In genomic region chr5:141695627-141696180, GRCh38 we compare ENCODE assay signal across 1 cellular context.
TF ChIP-seq lines count a peak whose summit lies in the region.

No MANE protein-coding gene starts in this region.

TF ChIP-seq in HepG2, 621 proteins besides CTCF, POLR2A, EP300 and RAD21:
- TF ChIP-seq TBP (CRISPR knock-in tag; IDR thresholded peaks at IDR 0.05) = no peak
- TF ChIP-seq ZNF503 (CRISPR knock-in tag; IDR thresholded peaks at IDR 0.05) = no peak
- TF ChIP-seq DR1 (CRISPR knock-in tag; IDR thresholded peaks at IDR 0.05) = no peak
- TF ChIP-seq RARA (CRISPR knock-in tag; IDR thresholded peaks at IDR 0.05) = no peak
- no peak for TF ChIP-seq TCF12 (IDR thresholded peaks at IDR 0.05)
- no peak for TF ChIP-seq TCF12 (CRISPR knock-in tag; IDR thresholded peaks at IDR 0.05)
- TF ChIP-seq ZNF333 (CRISPR knock-in tag; IDR thresholded peaks at IDR 0.05; ENCODE audit: borderline replicate concordance) = no peak
- no peak for TF ChIP-seq DMAP1 (CRISPR knock-in tag; IDR thresholded peaks at IDR 0.05)
- TF ChIP-seq ARID3A (IDR thresholded peaks at IDR 0.05; ENCODE audit: low read depth, low read length) = no peak
- TF ChIP-seq ZNF629 (CRISPR knock-in tag; conservative IDR thresholded peaks at IDR 0.05) = no peak
- no peak for TF ChIP-seq BCL3 (CRISPR knock-in tag; IDR thresholded peaks at IDR 0.05)
- TF ChIP-seq ZBTB1 (CRISPR knock-in tag; IDR thresholded peaks at IDR 0.05; ENCODE audit: borderline replicate concordance) = no peak
- no peak for TF ChIP-seq MTA1 (CRISPR knock-in tag; IDR thresholded peaks at IDR 0.05; ENCODE audit: borderline replicate concordance)
- no peak for TF ChIP-seq RFX3 (CRISPR knock-in tag; IDR thresholded peaks at IDR 0.05)
- no peak for TF ChIP-seq ZNF101 (CRISPR knock-in tag; IDR thresholded peaks at IDR 0.05; ENCODE audit: borderline replicate concordance, low read depth)
- TF ChIP-seq SRSF4 (IDR thresholded peaks at IDR 0.05; ENCODE audit: low read depth, low read length, poor library complexity, severe bottlenecking) = no peak
- no peak for TF ChIP-seq ZNF775 (CRISPR knock-in tag; IDR thresholded peaks at IDR 0.05; ENCODE audit: borderline replicate concordance)
- TF ChIP-seq HOXA5 (CRISPR knock-in tag; IDR thresholded peaks at IDR 0.05) = no peak
